8 cellular contexts compared by ENCODE assay signal in genomic region chrX:16870861-16871584, GRCh38. TPM values are rescaled to one million over a fixed set of nuclear protein-coding genes. Genes with fewer than 3 reads are reported as not detected.
DNase-seq lines count a peak whose midpoint lies in the region; ATAC-seq and TF ChIP-seq lines count a peak whose summit lies in the region.

No MANE protein-coding gene starts in this region.

- peak overlapping the region; percentile 79 for H3K27ac Mint-ChIP-seq in activated CD4-positive, alpha-beta memory T cell treated with anti-CD3 and anti-CD28 coated beads, Interleukin-2, amount 10 ng/mL, durations not matched to agents 7 days and 5 days

- H3K36me3 ChIP-seq in Karpas-422 (ENCODE audit: insufficient read depth, low read length) (peaks cover 8% of the 10 kb centered on the region), neuronal stem cell (replicated peaks in 1 of 2; ENCODE audit: control insufficient read depth in 2 of 2, insufficient read depth in 2 of 2, low read length in 2 of 2) (peaks cover 3 to 28% of the 10 kb centered on the region in 2 donors)

- H2BK120ac ChIP-seq in neuronal stem cell (ENCODE audit: low read depth, low read length): no peak overlapping the region

- H3K79me2 ChIP-seq in Karpas-422 (ENCODE audit: low read length): peaks cover 32% of the 10 kb centered on the region

- no peaks in the 10 kb centered on the region for H3K79me1 ChIP-seq in neuronal stem cell (ENCODE audit: low read depth, low read length)

- H3K14ac ChIP-seq in neuronal stem cell (ENCODE audit: low read length): no peak overlapping the region

- DNase-seq in AG10803 (ENCODE audit: low read depth) (peak; percentile 19), Karpas-422 (peak; percentile 44), fibroblast of the aortic adventitia (ENCODE audit: low read depth) (no peak), neuronal stem cell (ENCODE audit: low spot score) (peak; percentile 5), MV-4-11 (lab: John Stamatoyannopoulos, UW) (no peak)
- no peak for DNase-seq in activated CD4-positive, alpha-beta memory T cell treated with anti-CD3 and anti-CD28 coated beads, Interleukin-2, amount 10 ng/mL, durations not matched to agents 7 days and 5 days

- no peaks in the 10 kb centered on the region for H3K9me3 Mint-ChIP-seq in activated CD4-positive, alpha-beta memory T cell treated with anti-CD3 and anti-CD28 coated beads, Interleukin-2, amount 10 ng/mL, durations not matched to agents 7 days and 5 days

- no CpG with 5 or more reads among the region's 35 CpGs for WGBS in neuronal stem cell (ENCODE audit: extremely low coverage in 2 of 2, insufficient read length in 2 of 2, insufficient replicate concordance in 1 of 2), 2 donors

- no peak overlapping the region for H3K4ac ChIP-seq in neuronal stem cell (ENCODE audit: low read length)

- no peak overlapping the region for H2BK15ac ChIP-seq in neuronal stem cell (ENCODE audit: low read length)

- H3K36me3 Mint-ChIP-seq in activated CD4-positive, alpha-beta memory T cell treated with anti-CD3 and anti-CD28 coated beads, Interleukin-2, amount 10 ng/mL, durations not matched to agents 7 days and 5 days (ENCODE audit: low read depth): peaks cover 17% of the 10 kb centered on the region

- H3K9ac ChIP-seq in Karpas-422 (ENCODE audit: low read length): peak overlapping the region; percentile 86
- H3K9ac ChIP-seq in neuronal stem cell (ENCODE audit: low read depth, low read length, poor library complexity): peak overlapping the region; percentile 44

- H3K18ac ChIP-seq in neuronal stem cell (ENCODE audit: low read length): peak overlapping the region; percentile 81

- H2BK12ac ChIP-seq in neuronal stem cell (ENCODE audit: low read length): no peak overlapping the region

- H2AFZ ChIP-seq in Karpas-422 (ENCODE audit: low read length) (peak overlapping the region; percentile 39; the same call in 1 of the 2 replicates), neuronal stem cell (ENCODE audit: low read length) (peak overlapping the region; percentile 91)

- no peaks in the 10 kb centered on the region; the same call in 1 of the 2 replicates for H4K20me1 ChIP-seq in Karpas-422 (ENCODE audit: insufficient read depth, low read depth, low read length)

- no peak overlapping the region for H2AK5ac ChIP-seq in neuronal stem cell (ENCODE audit: low read depth, low read length)

- H3K27ac ChIP-seq in Karpas-422 (ENCODE audit: low read length) (peak overlapping the region; percentile 83), neuronal stem cell (replicated peaks; ENCODE audit: low read length) (peak overlapping the region; percentile 92)

- no peak overlapping the region for H4K8ac ChIP-seq in neuronal stem cell (ENCODE audit: low read depth, low read length)

- H3K9me3 ChIP-seq in Karpas-422 (ENCODE audit: low read length): no peaks in the 10 kb centered on the region
- no peaks in the 10 kb centered on the region for H3K9me3 ChIP-seq in neuronal stem cell (replicated peaks in 1 of 2; ENCODE audit: control insufficient read depth in 2 of 2, insufficient read depth in 1 of 2, low read depth in 1 of 2, low read length in 2 of 2)

- H3K27me3 ChIP-seq in Karpas-422 (ENCODE audit: low read length) (no peaks in the 10 kb centered on the region), neuronal stem cell (ENCODE audit: control insufficient read depth in 3 of 3, insufficient read depth in 3 of 3, low read depth in 1 of 3, low read length in 3 of 3) (peaks cover 0 to 47% (median 0%) of the 10 kb centered on the region in 3 experiments)

- CTCF ChIA-PET in activated CD4-positive, alpha-beta memory T cell treated with anti-CD3 and anti-CD28 coated beads, Interleukin-2, amount 10 ng/mL, durations not matched to agents 7 days and 5 days (lab: Charles Lee): interaction anchor here (1.0 to 2.1 kb wide), 2 partner anchors 11 to 44 kb away, joined by 3 to 10 read pairs; no protein-coding TSS in a partner anchor

- H3K23ac ChIP-seq in neuronal stem cell (ENCODE audit: low read depth, low read length, poor library complexity): no peak overlapping the region

- TF ChIP-seq CTCF in AG10803 (conservative IDR thresholded peaks at IDR 0.05; ENCODE audit: low read length): no peak
- no peak for TF ChIP-seq CTCF in fibroblast of the aortic adventitia (IDR thresholded peaks at IDR 0.05; ENCODE audit: insufficient read depth, low read length)

- H2BK5ac ChIP-seq in neuronal stem cell (ENCODE audit: low read length): peak overlapping the region; percentile 39

- peaks cover 8% of the 10 kb centered on the region for H3K27me3 Mint-ChIP-seq in activated CD4-positive, alpha-beta memory T cell treated with anti-CD3 and anti-CD28 coated beads, Interleukin-2, amount 10 ng/mL, durations not matched to agents 7 days and 5 days

- peak overlapping the region; percentile 79 for H3K4me2 ChIP-seq in Karpas-422 (ENCODE audit: low read depth, low read length, poor library complexity, severe bottlenecking)
- peak overlapping the region; percentile 57 for H3K4me2 ChIP-seq in neuronal stem cell (ENCODE audit: insufficient read depth, low read length, poor library complexity, severe bottlenecking)

- H3K9me2 ChIP-seq in Karpas-422 (replicated peaks; ENCODE audit: insufficient read depth, low read length): no peaks in the 10 kb centered on the region

- POLR2A ChIA-PET in activated CD4-positive, alpha-beta memory T cell treated with anti-CD3 and anti-CD28 coated beads, Interleukin-2, amount 10 ng/mL, durations not matched to agents 7 days and 5 days (lab: Charles Lee): interaction anchor here (0.9 to 3.0 kb wide), 4 partner anchors 9 to 1016 kb away, joined by 3 to 21 read pairs (median 4); partner anchors contain the start of gene AP1S2

- peaks cover 32% of the 10 kb centered on the region for H3K4me1 ChIP-seq in Karpas-422 (ENCODE audit: low read length)
- H3K4me1 ChIP-seq in neuronal stem cell (ENCODE audit: control insufficient read depth in 2 of 2, insufficient read depth in 1 of 2, low read depth in 1 of 2, low read length in 2 of 2): no peaks in the 10 kb centered on the region

- H3K4me1 Mint-ChIP-seq in activated CD4-positive, alpha-beta memory T cell treated with anti-CD3 and anti-CD28 coated beads, Interleukin-2, amount 10 ng/mL, durations not matched to agents 7 days and 5 days: peaks cover 27% of the 10 kb centered on the region

- ATAC-seq in GM19043 (IDR thresholded peaks at IDR 0.05; ENCODE audit: low read depth, unreplicated experiment) (peak; percentile 16), esophagus mucosa (no peak)

- H3K4me3 ChIP-seq in AG10803 (ENCODE audit: low read length) (peak overlapping the region; percentile 43), Karpas-422 (ENCODE audit: low read length) (peak overlapping the region; percentile 68), fibroblast of the aortic adventitia (ENCODE audit: low read depth, low read length) (peak overlapping the region; percentile 63), neuronal stem cell (ENCODE audit: low read length in 2 of 2) (peak overlapping the region; percentile 47 to 76)

- no peak overlapping the region for H4K91ac ChIP-seq in neuronal stem cell (ENCODE audit: low read depth, low read length, poor library complexity)

- H3K4me3 Mint-ChIP-seq in activated CD4-positive, alpha-beta memory T cell treated with anti-CD3 and anti-CD28 coated beads, Interleukin-2, amount 10 ng/mL, durations not matched to agents 7 days and 5 days: peak overlapping the region; percentile 69

RNA-seq across cellular contexts. Expression of gene RBBP7, which starts 0.9 kb away (rescaled TPM):
- total RNA-seq in Karpas-422 (2014; rRNA removed; shearing (Covaris generic); ENCODE audit: low replicate concordance): 138 and 185 TPM in 2 replicates
- 100 to 1,000 TPM; 137 to 140 TPM for total RNA-seq in activated CD4-positive, alpha-beta memory T cell treated with anti-CD3 and anti-CD28 coated beads, Interleukin-2, amount 10 ng/mL, durations not matched to agents 7 days and 5 days
- total RNA-seq in fibroblast of the aortic adventitia (ENCODE audit: low replicate concordance) (120 and 172 TPM in 2 replicates), esophagus mucosa (72.5 TPM)
- polyA plus RNA-seq in neuronal stem cell (2013, experiment 1 of 2): 200 TPM
- 200 TPM for polyA plus RNA-seq in neuronal stem cell (2013, experiment 2 of 2)

Comparison
In these comparisons a context has a peak if more than half of its experiments do, and no peak if none do; other contexts are left out.
1. DNase-seq: peak in AG10803 (single experiment), Karpas-422 (single experiment) and neuronal stem cell (single experiment); none in activated CD4-positive, alpha-beta memory T cell treated with anti-CD3 and anti-CD28 coated beads, Interleukin-2, amount 10 ng/mL, durations not matched to agents 7 days and 5 days (single experiment), fibroblast of the aortic adventitia (single experiment) and MV-4-11 (single experiment).
2. Peak in every context shown above with its lines, with median percentiles within 50 percentile points of each other: H3K4me3 ChIP-seq.